ENCODE assay signal across 8 cellular contexts in genomic region chr12:12788675-12789368, GRCh38. TPM values are rescaled to one million over a fixed set of nuclear protein-coding genes. Genes with fewer than 3 reads are reported as not detected.
DNase-seq lines count a peak whose midpoint lies in the region; ATAC-seq and TF ChIP-seq lines count a peak whose summit lies in the region.

No MANE protein-coding gene starts in this region.

- POLR2A ChIA-PET in activated B cell treated with CpG ODN at 0.5 μM for 24 hours (lab: Charles Lee) = interaction anchor here (1.1 to 2.7 kb wide), 6 partner anchors 20 to 432 kb away, joined by 8 to 36 read pairs (median 12); partner anchors contain the start of genes BORCS5 and DDX47

- H3K27me3 ChIP-seq in layer of hippocampus (ENCODE audit: control insufficient read depth, insufficient read depth, low read length) = no peaks in the 10 kb centered on the region

- no peaks in the 10 kb centered on the region for H3K9me3 Mint-ChIP-seq in activated B cell treated with CpG ODN at 0.5 μM for 24 hours

- peak overlapping the region; percentile 98 for H3K27ac ChIP-seq in layer of hippocampus (ENCODE audit: low read depth, low read length)

- ATAC-seq in HG02973 (IDR thresholded peaks at IDR 0.05; ENCODE audit: unreplicated experiment) = peak; percentile 54
- peak; percentile 72 for ATAC-seq in activated B cell treated with CpG ODN at 0.5 μM for 24 hours (ENCODE audit: low read depth)

- H3K36me3 Mint-ChIP-seq in activated B cell treated with CpG ODN at 0.5 μM for 24 hours (ENCODE audit: low read depth) = no peaks in the 10 kb centered on the region

- peaks cover 23% of the 10 kb centered on the region for H3K4me1 Mint-ChIP-seq in activated B cell treated with CpG ODN at 0.5 μM for 24 hours

- peak overlapping the region; percentile 87 for H3K4me3 Mint-ChIP-seq in activated B cell treated with CpG ODN at 0.5 μM for 24 hours

- TF ChIP-seq CTCF in activated B cell treated with CpG ODN at 0.5 μM for 24 hours (IDR thresholded peaks at IDR 0.05) = peak; percentile 20

- H3K27ac Mint-ChIP-seq in activated B cell treated with CpG ODN at 0.5 μM for 24 hours = peak overlapping the region; percentile 86

- intact Hi-C loops in activated B cell treated with CpG ODN at 0.5 μM for 24 hours (cut with micrococcal nuclease) = loop anchor here (1.0 to 5.0 kb wide), 10 partner anchors 14 to 432 kb away; partner anchors contain the start of genes BORCS5, DDX47, GPRC5A and HEBP1

- CTCF ChIA-PET in activated B cell treated with CpG ODN at 0.5 μM for 24 hours (lab: Charles Lee) = interaction anchor here (0.7 to 4.7 kb wide), 16 partner anchors 9 to 423 kb away, joined by 3 to 71 read pairs (median 4); partner anchors contain the start of gene DDX47

- DNase-seq in activated gamma-delta T cell treated with Interleukin-2 at 50 U/mL for 16 hours (peak; percentile 66), activated gamma-delta T cell (lab: John Stamatoyannopoulos, UW) (no peak), NCI-H2227 treated with DMSO at 0.1 percent for 48 hours (lab: John Stamatoyannopoulos, UW) (peak; percentile 35), activated B cell treated with CpG ODN at 0.5 μM for 24 hours (no peak), cerebellum (ENCODE audit: low spot score) (peak; percentile 68)
- peak; percentile 43 to 47 for DNase-seq in stimulated activated CD4-positive, alpha-beta T cell treated with anti-CD3 and anti-CD28 coated beads, Interleukin-4, amount 100 ng/mL, for 48 hours (ENCODE audit: low read depth in 2 of 2)

- no peaks in the 10 kb centered on the region for H3K27me3 Mint-ChIP-seq in activated B cell treated with CpG ODN at 0.5 μM for 24 hours

RNA-seq across cellular contexts. Expression of gene APOLD1, which starts 3.4 kb away (rescaled TPM):
- 0.75 and 0.81 TPM in 2 replicates for total RNA-seq in activated B cell treated with CpG ODN at 0.5 μM for 24 hours
- 30.2 TPM for total RNA-seq in cerebellum

RNA-seq across cellular contexts. Expression of gene DDX47, which starts 24.3 kb away (rescaled TPM):
- total RNA-seq in activated B cell treated with CpG ODN at 0.5 μM for 24 hours (97.1 and 98.5 TPM in 2 replicates), cerebellum (47.8 TPM)

Comparison
In these comparisons a context has a peak if more than half of its experiments do, and no peak if none do; other contexts are left out.
1. DNase-seq: peak in activated gamma-delta T cell treated with Interleukin-2 at 50 U/mL for 16 hours (single experiment), NCI-H2227 treated with DMSO at 0.1 percent for 48 hours (single experiment), cerebellum (single experiment) and stimulated activated CD4-positive, alpha-beta T cell treated with anti-CD3 and anti-CD28 coated beads, Interleukin-4, amount 100 ng/mL, for 48 hours (2 of 2); none in activated gamma-delta T cell (single experiment) and activated B cell treated with CpG ODN at 0.5 μM for 24 hours (single experiment).
2. RNA of gene APOLD1, which starts 3.4 kb away (total RNA-seq): 30.2 TPM in cerebellum (single experiment); 0.75 to 0.81 TPM in activated B cell treated with CpG ODN at 0.5 μM for 24 hours; every median in the first group is over 10 times any median in the second.